Comparison of ENCODE assay signal across 25 cellular contexts in the genomic region with DNA sequence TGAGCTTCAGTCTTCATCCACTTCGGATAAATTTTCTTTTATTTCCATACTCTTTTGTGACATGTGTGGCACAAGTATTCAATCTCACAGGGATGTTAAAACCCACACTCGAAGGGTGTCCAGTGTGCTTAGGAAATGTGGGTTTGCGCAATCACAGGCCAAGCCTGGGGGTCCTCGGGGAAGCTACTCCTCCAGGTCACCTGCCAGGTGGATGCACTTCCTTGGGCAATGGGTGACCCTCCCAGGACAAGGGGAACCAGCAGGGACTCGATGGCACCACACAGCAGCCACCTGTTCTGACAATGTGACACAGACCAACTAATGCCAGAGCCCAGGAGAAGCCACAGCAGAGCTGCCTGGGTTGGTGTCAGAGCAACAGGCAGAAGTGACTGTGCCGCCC.
"Had no signal": no experiment of that assay in that cellular context is flagged by ENCODE, and none has a peak within 500 bp of the region (broad histone marks: within the 10 kb centered on the region; RNA-seq: fewer than 3 reads in every experiment).

No MANE protein-coding gene starts in this region.

- H3K4me3 Mint-ChIP-seq: activated CD4-positive, alpha-beta memory T cell treated with anti-CD3 and anti-CD28 coated beads for 36 hours; effector memory CD8-positive, alpha-beta T cell; naive thymus-derived CD8-positive, alpha-beta T cell; stimulated activated naive CD8-positive, alpha-beta T cell treated with anti-CD3 and anti-CD28 coated beads, Interleukin-15, Interleukin-2, amounts not matched to agents 100 ng/mL and 50 ng/mL, for 24 hours had no signal

- DNase-seq: activated CD4-positive, alpha-beta memory T cell treated with anti-CD3 and anti-CD28 coated beads for 36 hours; activated CD4-positive, alpha-beta T cell treated with anti-CD3 and anti-CD28 coated beads for 1 hour; activated T-cell treated with anti-CD3 and anti-CD28 coated beads for 4 hours; central memory CD4-positive, alpha-beta T cell; effector memory CD8-positive, alpha-beta T cell; gastrocnemius medialis; hippocampal formation; kidney glomerular epithelial cell; left lung; naive thymus-derived CD8-positive, alpha-beta T cell; ovary; right cardiac atrium; stimulated activated CD4-positive, alpha-beta T cell treated with anti-CD3 and anti-CD28 coated beads, Interleukin-4, amount 100 ng/mL, for 24 hours; substantia nigra; T-helper 1 cell; thyroid gland; upper lobe of right lung had no signal

- H3K36me3 ChIP-seq: gastrocnemius medialis, ovary had no signal

- H3K27ac ChIP-seq: esophagus muscularis mucosa, gastrocnemius medialis, left lung, neutrophil, ovary, thyroid gland, upper lobe of right lung had no signal

- H3K4me1 ChIP-seq: esophagus muscularis mucosa, gastrocnemius medialis, left lung, thyroid gland, upper lobe of right lung had no signal

- H3K4me3 ChIP-seq: esophagus muscularis mucosa, gastrocnemius medialis, left lung, lung, ovary, thyroid gland, upper lobe of right lung had no signal

- H3K27me3 ChIP-seq: esophagus muscularis mucosa, gastrocnemius medialis, left lung, neutrophil, ovary, thyroid gland, upper lobe of right lung had no signal

- H3K9me3 ChIP-seq: esophagus muscularis mucosa, gastrocnemius medialis, left lung, neutrophil, ovary, thyroid gland, upper lobe of right lung had no signal

- H3K9me3 Mint-ChIP-seq: activated CD4-positive, alpha-beta memory T cell treated with anti-CD3 and anti-CD28 coated beads for 36 hours; activated naive CD4-positive, alpha-beta T cell treated with anti-CD3 and anti-CD28 coated beads, Interleukin-2, amount 50 U/mL, for 72 hours; effector memory CD8-positive, alpha-beta T cell; naive thymus-derived CD8-positive, alpha-beta T cell; stimulated activated naive CD8-positive, alpha-beta T cell treated with anti-CD3 and anti-CD28 coated beads, Interleukin-15, Interleukin-2, amounts not matched to agents 100 ng/mL and 50 ng/mL, for 24 hours had no signal

- ATAC-seq: activated naive CD4-positive, alpha-beta T cell treated with anti-CD3 and anti-CD28 coated beads, Interleukin-2, amount 50 U/mL, for 72 hours; effector memory CD8-positive, alpha-beta T cell; gastrocnemius medialis; left lung; naive thymus-derived CD8-positive, alpha-beta T cell; right cardiac atrium; upper lobe of right lung had no signal

- FAIRE-seq: astrocyte, colon, TTC549 had no signal

- H3K27ac Mint-ChIP-seq: stimulated activated naive CD8-positive, alpha-beta T cell treated with anti-CD3 and anti-CD28 coated beads, Interleukin-15, Interleukin-2, amounts not matched to agents 100 ng/mL and 50 ng/mL, for 24 hours had no signal

- H3K27me3 Mint-ChIP-seq: activated CD4-positive, alpha-beta memory T cell treated with anti-CD3 and anti-CD28 coated beads for 36 hours; effector memory CD8-positive, alpha-beta T cell; naive thymus-derived CD8-positive, alpha-beta T cell; stimulated activated naive CD8-positive, alpha-beta T cell treated with anti-CD3 and anti-CD28 coated beads, Interleukin-15, Interleukin-2, amounts not matched to agents 100 ng/mL and 50 ng/mL, for 24 hours had no signal
